Comparison of ENCODE assay signal across 2 cellular contexts in genomic region chr11:65381721-65382035, GRCh38.
TF ChIP-seq lines count a peak whose summit lies in the region.

No MANE protein-coding gene starts in this region.

TF ChIP-seq in HEK293, 187 proteins besides CTCF, POLR2A, EP300 and RAD21:
- TF ChIP-seq ZNF514 (tag by site-specific recombination; IDR thresholded peaks at IDR 0.05) (no peak), ZXDB (tag by site-specific recombination; IDR thresholded peaks at IDR 0.05) (no peak), ZNF18 (tag by site-specific recombination; IDR thresholded peaks at IDR 0.05) (0 out of 2 replicates have a peak, but pooled peaks have one; percentile 28), ZNF48 (tag by site-specific recombination; IDR thresholded peaks at IDR 0.05) (no peak), ZNF416 (tag by site-specific recombination; IDR thresholded peaks at IDR 0.05) (no peak)
- TF ChIP-seq, protein P1, sequence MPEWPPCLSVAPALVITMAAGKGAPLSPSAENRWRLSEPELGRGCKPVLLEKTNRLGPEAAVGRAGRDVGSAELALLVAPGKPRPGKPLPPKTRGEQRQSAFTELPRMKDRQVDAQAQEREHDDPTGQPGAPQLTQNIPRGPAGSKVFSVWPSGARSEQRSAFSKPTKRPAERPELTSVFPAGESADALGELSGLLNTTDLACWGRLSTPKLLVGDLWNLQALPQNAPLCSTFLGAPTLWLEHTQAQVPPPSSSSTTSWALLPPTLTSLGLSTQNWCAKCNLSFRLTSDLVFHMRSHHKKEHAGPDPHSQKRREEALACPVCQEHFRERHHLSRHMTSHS (tag by site-specific recombination; IDR thresholded peaks at IDR 0.05) = no peak

TF ChIP-seq in endothelial cell of umbilical vein, 7 proteins besides CTCF, POLR2A, EP300 and RAD21:
- TF ChIP-seq EZH2 (IDR thresholded peaks at IDR 0.05; ENCODE audit: borderline replicate concordance, low read depth, low read length, severe bottlenecking) (no peak), FOS (IDR thresholded peaks at IDR 0.05; ENCODE audit: borderline replicate concordance, insufficient read depth, low read length) (no peak), MYC (IDR thresholded peaks at IDR 0.05; ENCODE audit: low read depth, low read length) (no peak), GATA2 (IDR thresholded peaks at IDR 0.05; ENCODE audit: insufficient read depth, insufficient read length, low read depth, low read length) (no peak), POLR2AphosphoS5 (IDR thresholded peaks at IDR 0.05; ENCODE audit: insufficient read depth, low read depth, low read length) (no peak), JUN (IDR thresholded peaks at IDR 0.05; ENCODE audit: borderline replicate concordance, insufficient read depth, insufficient read length, low read depth) (no peak)
- TF ChIP-seq, protein P2, sequence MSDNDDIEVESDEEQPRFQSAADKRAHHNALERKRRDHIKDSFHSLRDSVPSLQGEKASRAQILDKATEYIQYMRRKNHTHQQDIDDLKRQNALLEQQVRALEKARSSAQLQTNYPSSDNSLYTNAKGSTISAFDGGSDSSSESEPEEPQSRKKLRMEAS (IDR thresholded peaks at IDR 0.05; ENCODE audit: insufficient read depth, insufficient read length) = no peak
